44 cellular contexts compared by ENCODE assay signal in genomic region chr14:20044243-20044642, GRCh38. TPM values are rescaled to one million over a fixed set of nuclear protein-coding genes. Genes with fewer than 3 reads are reported as not detected.
"Had no signal": no experiment of that assay in that cellular context is flagged by ENCODE, and none has a peak within 500 bp of the region (broad histone marks: within the 10 kb centered on the region; RNA-seq: fewer than 3 reads in every experiment).

No MANE protein-coding gene starts in this region.

- H3K9me3 Mint-ChIP-seq: activated naive CD4-positive, alpha-beta T cell treated with anti-CD3 and anti-CD28 coated beads, Interleukin-2, amount 50 U/mL, for 24 hours; activated naive CD8-positive, alpha-beta T cell treated with anti-CD3 and anti-CD28 coated beads, Interleukin-2, amount 50 U/mL, for 24 hours; activated T-cell treated with anti-CD3 and anti-CD28 coated beads, Interleukin-2, amount 50 U/mL, for 4 hours; central memory CD8-positive, alpha-beta T cell had no signal

- ATAC-seq: activated naive CD4-positive, alpha-beta T cell treated with anti-CD3 and anti-CD28 coated beads, Interleukin-2, amount 50 U/mL, for 72 hours; activated naive CD8-positive, alpha-beta T cell treated with anti-CD3 and anti-CD28 coated beads, Interleukin-2, amount 50 U/mL, for 24 hours; activated T-cell treated with anti-CD3 and anti-CD28 coated beads, Interleukin-2, amount 50 U/mL, for 4 hours; activated T-cell treated with anti-CD3 and anti-CD28 coated beads, Interleukin-2, amount 50 U/mL, for 72 hours; activated T-helper 17 cell treated with anti-CD3 and anti-CD28 coated beads, Interleukin-2, amount 50 U/mL, for 72 hours; body of pancreas had no signal

- H3K27ac Mint-ChIP-seq: activated naive CD4-positive, alpha-beta T cell treated with anti-CD3 and anti-CD28 coated beads for 36 hours; activated naive CD4-positive, alpha-beta T cell treated with anti-CD3 and anti-CD28 coated beads, Interleukin-2, amount 10 ng/mL, durations not matched to agents 7 days and 5 days; activated naive CD4-positive, alpha-beta T cell treated with anti-CD3 and anti-CD28 coated beads, Interleukin-2, amount 50 U/mL, for 24 hours; activated naive CD4-positive, alpha-beta T cell treated with anti-CD3 and anti-CD28 coated beads, Interleukin-2, amount 50 U/mL, for 72 hours; activated naive CD8-positive, alpha-beta T cell; activated naive CD8-positive, alpha-beta T cell treated with anti-CD3 and anti-CD28 coated beads for 36 hours; activated naive CD8-positive, alpha-beta T cell treated with anti-CD3 and anti-CD28 coated beads, Interleukin-2, amount 10 ng/mL, durations not matched to agents 7 days and 5 days; activated naive CD8-positive, alpha-beta T cell treated with anti-CD3 and anti-CD28 coated beads, Interleukin-2, amount 50 U/mL, for 24 hours; activated T-cell treated with anti-CD3 and anti-CD28 coated beads, Interleukin-2, amount 50 U/mL, for 24 hours; activated T-cell treated with anti-CD3 and anti-CD28 coated beads, Interleukin-2, amount 50 U/mL, for 72 hours; activated T-helper 1 cell treated with anti-CD3 and anti-CD28 coated beads, Interleukin-12 subunit alpha, Interleukin-12 subunit beta, Interleukin-2, Interleukin-4 antibody, amounts not matched to agents 30 ng/mL and 10 ng/mL and 1 ng/mL, durations not matched to agents 14 hours and 24 hours and 36 hours; activated T-helper 17 cell treated with anti-CD3 and anti-CD28 coated beads, Interleukin-2, amount 50 U/mL, for 72 hours; activated T-helper 2 cell treated with anti-CD3 and anti-CD28 coated beads, Interferon-gamma antibody, Interleukin-2, Interleukin-4, amounts not matched to agents 10 μg/mL and 5 μg/mL and 100 μg/mL, durations not matched to agents 14 hours and 24 hours and 36 hours; brain had no signal

- H3K36me3 Mint-ChIP-seq: activated naive CD4-positive, alpha-beta T cell treated with anti-CD3 and anti-CD28 coated beads, Interleukin-2, amount 10 ng/mL, durations not matched to agents 7 days and 5 days; activated naive CD4-positive, alpha-beta T cell treated with anti-CD3 and anti-CD28 coated beads, Interleukin-2, amount 50 U/mL, for 24 hours; activated naive CD8-positive, alpha-beta T cell treated with anti-CD3 and anti-CD28 coated beads for 36 hours; activated naive CD8-positive, alpha-beta T cell treated with anti-CD3 and anti-CD28 coated beads, Interleukin-2, amount 10 ng/mL, durations not matched to agents 7 days and 5 days; brain had no signal

- DNase-seq: activated effector memory CD4-positive, alpha-beta T cell treated with anti-CD3 and anti-CD28 coated beads, Interleukin-2, amount 50 U/mL, for 16 hours; activated effector memory CD4-positive, alpha-beta T cell treated with Interleukin-2 at 50 U/mL for 16 hours; activated gamma-delta T cell; activated gamma-delta T cell treated with Interleukin-2 at 50 U/mL for 16 hours; activated naive CD4-positive, alpha-beta T cell; activated naive CD4-positive, alpha-beta T cell treated with anti-CD3 and anti-CD28 coated beads for 36 hours; activated naive CD4-positive, alpha-beta T cell treated with anti-CD3 and anti-CD28 coated beads, Interleukin-2, amount 10 ng/mL, durations not matched to agents 7 days and 5 days; activated naive CD4-positive, alpha-beta T cell treated with anti-CD3 and anti-CD28 coated beads, Interleukin-2, amount 50 U/mL, for 16 hours; activated naive CD4-positive, alpha-beta T cell treated with Interleukin-2 at 50 U/mL for 16 hours; activated naive CD8-positive, alpha-beta T cell treated with anti-CD3 and anti-CD28 coated beads for 36 hours; activated naive CD8-positive, alpha-beta T cell treated with anti-CD3 and anti-CD28 coated beads, Interleukin-2, amount 10 ng/mL, durations not matched to agents 7 days and 5 days; activated naive CD8-positive, alpha-beta T cell treated with anti-CD3 and anti-CD28 coated beads, Interleukin-2, amount 50 U/mL, for 24 hours; activated T-cell treated with anti-CD3 and anti-CD28 coated beads, Interleukin-2, amount 50 U/mL, for 1 hour; activated T-cell treated with anti-CD3 and anti-CD28 coated beads, Interleukin-2, amount 50 U/mL, for 24 hours; activated T-cell treated with anti-CD3 and anti-CD28 coated beads, Interleukin-2, amount 50 U/mL, for 4 hours; activated T-cell treated with anti-CD3 and anti-CD28 coated beads, Interleukin-2, amount 50 U/mL, for 48 hours; activated T-cell treated with anti-CD3 and anti-CD28 coated beads, Interleukin-2, amount 50 U/mL, for 72 hours; adrenal gland; amniotic stem cell; amygdala; anterior cingulate cortex; aorta; body of pancreas; brain microvascular endothelial cell; caudate nucleus; central memory CD4-positive, alpha-beta T cell; cerebellar nuclear complex had no signal

- H3K27me3 Mint-ChIP-seq: activated naive CD4-positive, alpha-beta T cell treated with anti-CD3 and anti-CD28 coated beads, Interleukin-2, amount 10 ng/mL, durations not matched to agents 7 days and 5 days; activated naive CD8-positive, alpha-beta T cell treated with anti-CD3 and anti-CD28 coated beads, Interleukin-2, amount 10 ng/mL, durations not matched to agents 7 days and 5 days; brain had no signal

- H3K36me3 ChIP-seq: adrenal gland, ascending aorta, brain microvascular endothelial cell, breast epithelium, cardiac muscle cell had no signal

- H3K27me3 ChIP-seq: adrenal gland, ascending aorta, body of pancreas, brain microvascular endothelial cell, breast epithelium, cardiac muscle cell had no signal

- H3K4me1 Mint-ChIP-seq: activated naive CD4-positive, alpha-beta T cell treated with anti-CD3 and anti-CD28 coated beads, Interleukin-2, amount 10 ng/mL, durations not matched to agents 7 days and 5 days; activated naive CD4-positive, alpha-beta T cell treated with anti-CD3 and anti-CD28 coated beads, Interleukin-2, amount 50 U/mL, for 24 hours; activated naive CD8-positive, alpha-beta T cell treated with anti-CD3 and anti-CD28 coated beads for 36 hours; activated naive CD8-positive, alpha-beta T cell treated with anti-CD3 and anti-CD28 coated beads, Interleukin-2, amount 10 ng/mL, durations not matched to agents 7 days and 5 days; activated naive CD8-positive, alpha-beta T cell treated with anti-CD3 and anti-CD28 coated beads, Interleukin-2, amount 50 U/mL, for 24 hours; activated T-helper 17 cell treated with anti-CD3 and anti-CD28 coated beads, Interleukin-2, amount 50 U/mL, for 72 hours; brain; central memory CD8-positive, alpha-beta T cell had no signal

- H3K4me3 Mint-ChIP-seq: activated naive CD4-positive, alpha-beta T cell treated with anti-CD3 and anti-CD28 coated beads for 36 hours; activated naive CD4-positive, alpha-beta T cell treated with anti-CD3 and anti-CD28 coated beads, Interleukin-2, amount 10 ng/mL, durations not matched to agents 7 days and 5 days; activated naive CD4-positive, alpha-beta T cell treated with anti-CD3 and anti-CD28 coated beads, Interleukin-2, amount 50 U/mL, for 24 hours; activated naive CD8-positive, alpha-beta T cell; activated naive CD8-positive, alpha-beta T cell treated with anti-CD3 and anti-CD28 coated beads for 36 hours; activated naive CD8-positive, alpha-beta T cell treated with anti-CD3 and anti-CD28 coated beads, Interleukin-2, amount 10 ng/mL, durations not matched to agents 7 days and 5 days; activated naive CD8-positive, alpha-beta T cell treated with anti-CD3 and anti-CD28 coated beads, Interleukin-2, amount 50 U/mL, for 24 hours; activated T-cell treated with anti-CD3 and anti-CD28 coated beads, Interleukin-2, amount 50 U/mL, for 24 hours; activated T-cell treated with anti-CD3 and anti-CD28 coated beads, Interleukin-2, amount 50 U/mL, for 4 hours; activated T-cell treated with anti-CD3 and anti-CD28 coated beads, Interleukin-2, amount 50 U/mL, for 72 hours; activated T-helper 1 cell treated with anti-CD3 and anti-CD28 coated beads, Interleukin-12 subunit alpha, Interleukin-12 subunit beta, Interleukin-2, Interleukin-4 antibody, amounts not matched to agents 30 ng/mL and 10 ng/mL and 1 ng/mL, durations not matched to agents 14 hours and 24 hours and 36 hours; activated T-helper 17 cell treated with anti-CD3 and anti-CD28 coated beads, Interleukin-2, amount 50 U/mL, for 72 hours; brain; central memory CD8-positive, alpha-beta T cell had no signal

- H3K4me1 ChIP-seq: adrenal gland, ascending aorta, body of pancreas, breast epithelium had no signal

- FAIRE-seq: astrocyte, bronchial epithelial cell had no signal

- H3K9me3 ChIP-seq: adrenal gland, ascending aorta, body of pancreas, breast epithelium had no signal

- H3K27ac ChIP-seq: adrenal gland, ascending aorta, body of pancreas, brain microvascular endothelial cell, breast epithelium, cardiac muscle cell had no signal

- H3K4me3 ChIP-seq: adrenal gland, ascending aorta, body of pancreas, breast epithelium, cardiac muscle cell had no signal

RNA-seq across cellular contexts. Expression of gene OR4K13, which starts 8.4 kb away (rescaled TPM):
- total RNA-seq: activated naive CD4-positive, alpha-beta T cell treated with anti-CD3 and anti-CD28 coated beads for 36 hours; activated naive CD4-positive, alpha-beta T cell treated with anti-CD3 and anti-CD28 coated beads, Interleukin-2, amount 50 U/mL, for 72 hours; activated naive CD8-positive, alpha-beta T cell treated with anti-CD3 and anti-CD28 coated beads for 36 hours; activated naive CD8-positive, alpha-beta T cell treated with anti-CD3 and anti-CD28 coated beads, Interleukin-2, amount 10 ng/mL, durations not matched to agents 7 days and 5 days; activated T-cell treated with anti-CD3 and anti-CD28 coated beads, Interleukin-2, amount 50 U/mL, for 4 hours; activated T-cell treated with anti-CD3 and anti-CD28 coated beads, Interleukin-2, amount 50 U/mL, for 72 hours; activated T-helper 1 cell treated with anti-CD3 and anti-CD28 coated beads, Interleukin-12 subunit alpha, Interleukin-12 subunit beta, Interleukin-2, Interleukin-4 antibody, amounts not matched to agents 30 ng/mL and 10 ng/mL and 1 ng/mL, durations not matched to agents 14 hours and 24 hours and 36 hours; activated T-helper 17 cell treated with anti-CD3 and anti-CD28 coated beads, Interleukin-2, amount 50 U/mL, for 72 hours; activated T-helper 2 cell treated with anti-CD3 and anti-CD28 coated beads, Interferon-gamma antibody, Interleukin-2, Interleukin-4, amounts not matched to agents 10 μg/mL and 5 μg/mL and 100 μg/mL, durations not matched to agents 14 hours and 24 hours and 36 hours; adrenal gland; aorta; ascending aorta; astrocyte; body of pancreas; breast epithelium; bronchial epithelial cell; cardiac muscle cell; cardiac septum; cerebellum; chondrocyte had no signal
- polyA plus RNA-seq: adipose tissue, adrenal gland, aorta, cardiac muscle cell had no signal

RNA-seq across cellular contexts. Expression of gene OR4L1, which starts 15.6 kb away (rescaled TPM):
- total RNA-seq: activated naive CD4-positive, alpha-beta T cell treated with anti-CD3 and anti-CD28 coated beads for 36 hours; activated naive CD4-positive, alpha-beta T cell treated with anti-CD3 and anti-CD28 coated beads, Interleukin-2, amount 50 U/mL, for 72 hours; activated naive CD8-positive, alpha-beta T cell treated with anti-CD3 and anti-CD28 coated beads for 36 hours; activated naive CD8-positive, alpha-beta T cell treated with anti-CD3 and anti-CD28 coated beads, Interleukin-2, amount 10 ng/mL, durations not matched to agents 7 days and 5 days; activated T-cell treated with anti-CD3 and anti-CD28 coated beads, Interleukin-2, amount 50 U/mL, for 4 hours; activated T-cell treated with anti-CD3 and anti-CD28 coated beads, Interleukin-2, amount 50 U/mL, for 72 hours; activated T-helper 1 cell treated with anti-CD3 and anti-CD28 coated beads, Interleukin-12 subunit alpha, Interleukin-12 subunit beta, Interleukin-2, Interleukin-4 antibody, amounts not matched to agents 30 ng/mL and 10 ng/mL and 1 ng/mL, durations not matched to agents 14 hours and 24 hours and 36 hours; activated T-helper 17 cell treated with anti-CD3 and anti-CD28 coated beads, Interleukin-2, amount 50 U/mL, for 72 hours; activated T-helper 2 cell treated with anti-CD3 and anti-CD28 coated beads, Interferon-gamma antibody, Interleukin-2, Interleukin-4, amounts not matched to agents 10 μg/mL and 5 μg/mL and 100 μg/mL, durations not matched to agents 14 hours and 24 hours and 36 hours; adrenal gland; aorta; ascending aorta; astrocyte; body of pancreas; breast epithelium; bronchial epithelial cell; cardiac muscle cell; cardiac septum; cerebellum; chondrocyte had no signal
- polyA plus RNA-seq: adipose tissue, adrenal gland, aorta, cardiac muscle cell had no signal

RNA-seq across cellular contexts. Expression of gene OR4K14, which starts 25.1 kb away (rescaled TPM):
- total RNA-seq: activated naive CD4-positive, alpha-beta T cell treated with anti-CD3 and anti-CD28 coated beads for 36 hours; activated naive CD4-positive, alpha-beta T cell treated with anti-CD3 and anti-CD28 coated beads, Interleukin-2, amount 50 U/mL, for 72 hours; activated naive CD8-positive, alpha-beta T cell treated with anti-CD3 and anti-CD28 coated beads for 36 hours; activated naive CD8-positive, alpha-beta T cell treated with anti-CD3 and anti-CD28 coated beads, Interleukin-2, amount 10 ng/mL, durations not matched to agents 7 days and 5 days; activated T-cell treated with anti-CD3 and anti-CD28 coated beads, Interleukin-2, amount 50 U/mL, for 4 hours; activated T-cell treated with anti-CD3 and anti-CD28 coated beads, Interleukin-2, amount 50 U/mL, for 72 hours; activated T-helper 1 cell treated with anti-CD3 and anti-CD28 coated beads, Interleukin-12 subunit alpha, Interleukin-12 subunit beta, Interleukin-2, Interleukin-4 antibody, amounts not matched to agents 30 ng/mL and 10 ng/mL and 1 ng/mL, durations not matched to agents 14 hours and 24 hours and 36 hours; activated T-helper 17 cell treated with anti-CD3 and anti-CD28 coated beads, Interleukin-2, amount 50 U/mL, for 72 hours; activated T-helper 2 cell treated with anti-CD3 and anti-CD28 coated beads, Interferon-gamma antibody, Interleukin-2, Interleukin-4, amounts not matched to agents 10 μg/mL and 5 μg/mL and 100 μg/mL, durations not matched to agents 14 hours and 24 hours and 36 hours; adrenal gland; aorta; ascending aorta; astrocyte; body of pancreas; breast epithelium; bronchial epithelial cell; cardiac muscle cell; cardiac septum; cerebellum; chondrocyte had no signal
- polyA plus RNA-seq: adipose tissue, adrenal gland, aorta, cardiac muscle cell had no signal

RNA-seq across cellular contexts. Expression of gene OR4Q2, which starts 42.3 kb away (rescaled TPM):
- total RNA-seq: activated naive CD4-positive, alpha-beta T cell treated with anti-CD3 and anti-CD28 coated beads for 36 hours; activated naive CD4-positive, alpha-beta T cell treated with anti-CD3 and anti-CD28 coated beads, Interleukin-2, amount 50 U/mL, for 72 hours; activated naive CD8-positive, alpha-beta T cell treated with anti-CD3 and anti-CD28 coated beads for 36 hours; activated naive CD8-positive, alpha-beta T cell treated with anti-CD3 and anti-CD28 coated beads, Interleukin-2, amount 10 ng/mL, durations not matched to agents 7 days and 5 days; activated T-cell treated with anti-CD3 and anti-CD28 coated beads, Interleukin-2, amount 50 U/mL, for 4 hours; activated T-cell treated with anti-CD3 and anti-CD28 coated beads, Interleukin-2, amount 50 U/mL, for 72 hours; activated T-helper 1 cell treated with anti-CD3 and anti-CD28 coated beads, Interleukin-12 subunit alpha, Interleukin-12 subunit beta, Interleukin-2, Interleukin-4 antibody, amounts not matched to agents 30 ng/mL and 10 ng/mL and 1 ng/mL, durations not matched to agents 14 hours and 24 hours and 36 hours; activated T-helper 17 cell treated with anti-CD3 and anti-CD28 coated beads, Interleukin-2, amount 50 U/mL, for 72 hours; activated T-helper 2 cell treated with anti-CD3 and anti-CD28 coated beads, Interferon-gamma antibody, Interleukin-2, Interleukin-4, amounts not matched to agents 10 μg/mL and 5 μg/mL and 100 μg/mL, durations not matched to agents 14 hours and 24 hours and 36 hours; adrenal gland; aorta; ascending aorta; astrocyte; body of pancreas; breast epithelium; bronchial epithelial cell; cardiac muscle cell; cardiac septum; cerebellum; chondrocyte had no signal
- polyA plus RNA-seq: adipose tissue, adrenal gland, aorta, cardiac muscle cell had no signal
